32 cellular contexts compared by ENCODE assay signal in genomic region chr1:176227579-176227978, GRCh38.
"Had no signal": no experiment of that assay in that cellular context is flagged by ENCODE, and none has a peak within 500 bp of the region (broad histone marks: within the 10 kb centered on the region; RNA-seq: fewer than 3 reads in every experiment).

No MANE protein-coding gene starts in this region.

- H3K36me3 Mint-ChIP-seq: activated naive CD8-positive, alpha-beta T cell treated with anti-CD3 and anti-CD28 coated beads, Interleukin-2, amount 10 ng/mL, durations not matched to agents 7 days and 5 days; brain; stimulated activated effector memory CD8-positive, alpha-beta T cell treated with anti-CD3 and anti-CD28 coated beads, Interleukin-12 subunit alpha, Interleukin-12 subunit beta, amount 100 ng/mL, for 72 hours; type B pancreatic cell had no signal

- H3K27me3 ChIP-seq: ascending aorta, cardiac muscle cell, colonic mucosa, gastrocnemius medialis, neutrophil, ovary had no signal

- H3K4me1 ChIP-seq: ascending aorta, colonic mucosa, gastrocnemius medialis had no signal

- H3K9me3 Mint-ChIP-seq: activated naive CD4-positive, alpha-beta T cell treated with anti-CD3 and anti-CD28 coated beads for 36 hours; activated naive CD8-positive, alpha-beta T cell treated with anti-CD3 and anti-CD28 coated beads, Interleukin-2, amount 10 ng/mL, durations not matched to agents 7 days and 5 days; activated T-helper 1 cell treated with anti-CD3 and anti-CD28 coated beads, Interleukin-12 subunit alpha, Interleukin-12 subunit beta, Interleukin-2, Interleukin-4 antibody, amounts not matched to agents 30 ng/mL and 10 ng/mL and 1 ng/mL, durations not matched to agents 14 hours and 24 hours and 36 hours; stimulated activated effector memory CD8-positive, alpha-beta T cell treated with anti-CD3 and anti-CD28 coated beads, Interleukin-12 subunit alpha, Interleukin-12 subunit beta, amount 100 ng/mL, for 72 hours; stimulated activated naive CD8-positive, alpha-beta T cell treated with anti-CD3 and anti-CD28 coated beads, Interleukin-15, Interleukin-2, amounts not matched to agents 100 ng/mL and 50 ng/mL, for 24 hours; type B pancreatic cell had no signal

- H3K4me3 ChIP-seq: ascending aorta, cardiac muscle cell, colonic mucosa, gastrocnemius medialis, ovary, thoracic aorta had no signal

- FAIRE-seq: keratinocyte, small intestine had no signal

- H3K27ac ChIP-seq: ascending aorta, cardiac muscle cell, colonic mucosa, gastrocnemius medialis, neutrophil, ovary, thoracic aorta had no signal

- H3K4me3 Mint-ChIP-seq: activated naive CD4-positive, alpha-beta T cell treated with anti-CD3 and anti-CD28 coated beads for 36 hours; activated naive CD8-positive, alpha-beta T cell treated with anti-CD3 and anti-CD28 coated beads, Interleukin-2, amount 10 ng/mL, durations not matched to agents 7 days and 5 days; activated T-helper 1 cell treated with anti-CD3 and anti-CD28 coated beads, Interleukin-12 subunit alpha, Interleukin-12 subunit beta, Interleukin-2, Interleukin-4 antibody, amounts not matched to agents 30 ng/mL and 10 ng/mL and 1 ng/mL, durations not matched to agents 14 hours and 24 hours and 36 hours; brain; nephron progenitor cell; stimulated activated effector memory CD8-positive, alpha-beta T cell treated with anti-CD3 and anti-CD28 coated beads, Interleukin-12 subunit alpha, Interleukin-12 subunit beta, amount 100 ng/mL, for 72 hours; stimulated activated naive CD8-positive, alpha-beta T cell treated with anti-CD3 and anti-CD28 coated beads, Interleukin-15, Interleukin-2, amounts not matched to agents 100 ng/mL and 50 ng/mL, for 24 hours; T-helper 17 cell; type B pancreatic cell; WTC11 had no signal

- ATAC-seq: gastrocnemius medialis; left cardiac atrium; left ventricle myocardium superior; sciatic nerve; stimulated activated effector memory CD8-positive, alpha-beta T cell treated with anti-CD3 and anti-CD28 coated beads, Interleukin-12 subunit alpha, Interleukin-12 subunit beta, amount 100 ng/mL, for 72 hours; T-helper 17 cell; WTC11 had no signal

- DNase-seq: activated CD8-positive, alpha-beta memory T cell treated with anti-CD3 and anti-CD28 coated beads for 24 hours; activated CD8-positive, alpha-beta memory T cell treated with anti-CD3 and anti-CD28 coated beads, Interleukin-2, amount 50 U/mL, for 4 hours; activated effector memory CD4-positive, alpha-beta T cell treated with anti-CD3 and anti-CD28 coated beads, Interleukin-2, amount 50 U/mL, for 16 hours; activated naive CD4-positive, alpha-beta T cell treated with anti-CD3 and anti-CD28 coated beads for 36 hours; activated naive CD8-positive, alpha-beta T cell treated with anti-CD3 and anti-CD28 coated beads, Interleukin-2, amount 10 ng/mL, durations not matched to agents 7 days and 5 days; activated T-cell treated with anti-CD3 and anti-CD28 coated beads, Interleukin-2, amount 50 U/mL, for 1 hour; cerebellar nuclear complex; colonic mucosa; effector CD8-positive, alpha-beta T cell; gastrocnemius medialis; glutamatergic neuron; left cardiac atrium; left ventricle myocardium superior; nephron progenitor cell; ovary; small intestine; stimulated activated CD4-positive, alpha-beta T cell treated with anti-CD3 and anti-CD28 coated beads, Interleukin-4, amount 100 ng/mL, for 24 hours; T-helper 17 cell; T1000 had no signal

- H3K27ac Mint-ChIP-seq: activated naive CD4-positive, alpha-beta T cell treated with anti-CD3 and anti-CD28 coated beads for 36 hours; activated naive CD8-positive, alpha-beta T cell treated with anti-CD3 and anti-CD28 coated beads, Interleukin-2, amount 10 ng/mL, durations not matched to agents 7 days and 5 days; activated T-helper 1 cell treated with anti-CD3 and anti-CD28 coated beads, Interleukin-12 subunit alpha, Interleukin-12 subunit beta, Interleukin-2, Interleukin-4 antibody, amounts not matched to agents 30 ng/mL and 10 ng/mL and 1 ng/mL, durations not matched to agents 14 hours and 24 hours and 36 hours; brain; nephron progenitor cell; stimulated activated effector memory CD8-positive, alpha-beta T cell treated with anti-CD3 and anti-CD28 coated beads, Interleukin-12 subunit alpha, Interleukin-12 subunit beta, amount 100 ng/mL, for 72 hours; stimulated activated naive CD8-positive, alpha-beta T cell treated with anti-CD3 and anti-CD28 coated beads, Interleukin-15, Interleukin-2, amounts not matched to agents 100 ng/mL and 50 ng/mL, for 24 hours; T-helper 17 cell; type B pancreatic cell; WTC11 had no signal

- H3K27me3 Mint-ChIP-seq: progenitor cell of endocrine pancreas; stimulated activated naive CD8-positive, alpha-beta T cell treated with anti-CD3 and anti-CD28 coated beads, Interleukin-15, Interleukin-2, amounts not matched to agents 100 ng/mL and 50 ng/mL, for 24 hours; T-helper 17 cell; type B pancreatic cell had no signal

- H3K9me3 ChIP-seq: ascending aorta, colonic mucosa, gastrocnemius medialis, neutrophil, ovary, thoracic aorta had no signal

- H3K4me1 Mint-ChIP-seq: activated naive CD8-positive, alpha-beta T cell treated with anti-CD3 and anti-CD28 coated beads, Interleukin-2, amount 10 ng/mL, durations not matched to agents 7 days and 5 days; stimulated activated effector memory CD8-positive, alpha-beta T cell treated with anti-CD3 and anti-CD28 coated beads, Interleukin-12 subunit alpha, Interleukin-12 subunit beta, amount 100 ng/mL, for 72 hours; T-helper 17 cell had no signal

- H3K36me3 ChIP-seq: ascending aorta, cardiac muscle cell, colonic mucosa, gastrocnemius medialis, neutrophil, ovary, thoracic aorta had no signal
